20 cellular contexts compared by ENCODE assay signal in the genomic region with DNA sequence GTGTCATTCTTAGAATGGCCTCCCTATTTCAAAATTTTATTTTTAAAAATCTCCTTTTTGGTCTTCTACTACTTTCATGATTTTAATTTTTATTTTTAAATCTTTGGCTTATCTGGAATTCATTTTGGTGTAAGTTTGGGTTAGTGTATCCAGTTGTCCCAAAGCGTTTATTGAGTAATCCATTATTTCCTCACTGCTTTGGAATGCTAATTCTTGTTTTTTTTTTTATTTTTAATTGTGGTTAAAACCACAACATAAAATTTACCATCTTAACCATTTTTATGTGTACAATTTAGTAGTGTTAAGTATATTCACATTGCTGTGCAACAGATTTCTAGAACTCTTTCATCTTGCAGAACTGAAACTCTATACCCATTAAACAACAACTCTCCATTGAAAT. TPM values are rescaled to one million over a fixed set of nuclear protein-coding genes. Genes with fewer than 3 reads are reported as not detected.
A peak's percentile ranks its signal among the peaks of the same experiment; 100 is the strongest.
DNase-seq lines count a peak whose midpoint lies in the region; ATAC-seq, FAIRE-seq and TF ChIP-seq lines count a peak whose summit lies in the region.
"Had no signal": no experiment of that assay in that cellular context is flagged by ENCODE, and none has a peak within 500 bp of the region (broad histone marks: within the 10 kb centered on the region; RNA-seq: fewer than 3 reads in every experiment).

No MANE protein-coding gene starts in this region.

- H3K9me3 ChIP-seq in A549, result no peaks in the 10 kb centered on the region
- no peaks in the 10 kb centered on the region for H3K9me3 ChIP-seq in naive thymus-derived CD4-positive, alpha-beta T cell (ENCODE audit: control insufficient read depth in 2 of 3, low read length in 3 of 3)
- H3K9me3 ChIP-seq: BE2C, Caco-2 had no signal

- 76% methylated on average over 1 of the region's 1 CpG for WGBS in A549 (ENCODE audit: missing lambda C conversion rate)

- ATAC-seq in A549 (no peak), GM21723 (IDR thresholded peaks at IDR 0.05; ENCODE audit: unreplicated experiment) (no peak)
- ATAC-seq in naive thymus-derived CD4-positive, alpha-beta T cell, result no peak
- ATAC-seq: HCT116 had no signal

- H3K4me1 Mint-ChIP-seq in osteocyte (ENCODE audit: unreplicated experiment), result no peaks in the 10 kb centered on the region
- no peaks in the 10 kb centered on the region for H3K4me1 Mint-ChIP-seq in naive thymus-derived CD4-positive, alpha-beta T cell
- H3K4me1 Mint-ChIP-seq: CD14-positive monocyte; CD8-positive, alpha-beta memory T cell; IgD-negative memory B cell had no signal

- TF ChIP-seq CTCF in A549 (IDR thresholded peaks at IDR 0.05) (no peak), fibroblast of mammary gland (conservative IDR thresholded peaks at IDR 0.05; ENCODE audit: control insufficient read depth, insufficient read depth, low read depth, low read length) (no peak), osteocyte (IDR thresholded peaks at IDR 0.05) (no peak)

- no peaks in the 10 kb centered on the region for H3K36me3 Mint-ChIP-seq in osteocyte (ENCODE audit: unreplicated experiment)
- H3K36me3 Mint-ChIP-seq in naive thymus-derived CD4-positive, alpha-beta T cell, result no peaks in the 10 kb centered on the region
- H3K36me3 Mint-ChIP-seq: CD14-positive monocyte had no signal

- H3K4me3 ChIP-seq in A549 (no peak overlapping the region), fibroblast of mammary gland (ENCODE audit: control insufficient read depth, low read depth, low read length) (no peak overlapping the region)
- H3K4me3 ChIP-seq in naive thymus-derived CD4-positive, alpha-beta T cell (ENCODE audit: low read length), result no peak overlapping the region

- no peak for TF ChIP-seq POLR2A in A549 (IDR thresholded peaks at IDR 0.05; ENCODE audit: low read length)

- no peaks in the 10 kb centered on the region for H3K9me3 Mint-ChIP-seq in osteocyte (ENCODE audit: unreplicated experiment)
- H3K9me3 Mint-ChIP-seq in naive thymus-derived CD4-positive, alpha-beta T cell, result no peaks in the 10 kb centered on the region
- H3K9me3 Mint-ChIP-seq: CD8-positive, alpha-beta memory T cell; IgD-negative memory B cell had no signal

- no peak for TF ChIP-seq EP300 in A549 (IDR thresholded peaks at IDR 0.05)

- H3K4me3 Mint-ChIP-seq in osteocyte (ENCODE audit: unreplicated experiment), result no peak overlapping the region
- no peak overlapping the region for H3K4me3 Mint-ChIP-seq in naive thymus-derived CD4-positive, alpha-beta T cell
- H3K4me3 Mint-ChIP-seq: CD8-positive, alpha-beta memory T cell; IgD-negative memory B cell had no signal

- intact Hi-C loops in naive thymus-derived CD4-positive, alpha-beta T cell (cut with micrococcal nuclease), result no loop called here

- H3K27ac Mint-ChIP-seq in osteocyte (ENCODE audit: unreplicated experiment), result no peak overlapping the region
- H3K27ac Mint-ChIP-seq in naive thymus-derived CD4-positive, alpha-beta T cell, result no peak overlapping the region
- H3K27ac Mint-ChIP-seq: CD14-positive monocyte; CD8-positive, alpha-beta memory T cell had no signal

- TF ChIP-seq RAD21 in A549 (conservative IDR thresholded peaks at IDR 0.05 in 1 of 2, IDR thresholded peaks at IDR 0.05 in 1 of 2), result no peak

- H3K27ac ChIP-seq in A549, result no peak overlapping the region
- no peak overlapping the region for H3K27ac ChIP-seq in naive thymus-derived CD4-positive, alpha-beta T cell (ENCODE audit: low read depth, low read length)

- H3K36me3 ChIP-seq in naive thymus-derived CD4-positive, alpha-beta T cell (ENCODE audit: control insufficient read depth in 2 of 3, insufficient read depth in 3 of 3, low read length in 3 of 3), result no peaks in the 10 kb centered on the region
- H3K36me3 ChIP-seq: BE2C had no signal

- FAIRE-seq in A549 (lab: Jason Lieb, UNC), result peak; percentile 59
- FAIRE-seq: GM12892 had no signal

- H3K4me1 ChIP-seq in A549, result no peaks in the 10 kb centered on the region
- no peaks in the 10 kb centered on the region for H3K4me1 ChIP-seq in naive thymus-derived CD4-positive, alpha-beta T cell (ENCODE audit: control insufficient read depth in 2 of 2, insufficient read depth in 2 of 2, low read length in 2 of 2)
- H3K4me1 ChIP-seq: BE2C, Caco-2 had no signal

- no peak for DNase-seq in A549 (ENCODE audit: low read depth in 1 of 2, low spot score in 1 of 2)
- peak; percentile 27 for DNase-seq in GM04503 (ENCODE audit: low read depth)
- DNase-seq in M059J (ENCODE audit: low read depth), result peak; percentile 23
- DNase-seq in fibroblast of mammary gland (ENCODE audit: low read depth), result peak; percentile 44
- DNase-seq in osteocyte (ENCODE audit: extremely low spot score, unreplicated experiment), result no peak
- no peak for DNase-seq in Ammon's horn (ENCODE audit: low spot score)
- DNase-seq in naive thymus-derived CD4-positive, alpha-beta T cell, result no peak
- DNase-seq: 8988T; ACHN; BE2C; Caco-2; CD8-positive, alpha-beta memory T cell; DND-41; GF-D8; KG1 had no signal

- no peak overlapping the region for H3K4me2 ChIP-seq in A549

- peaks cover 51% of the 10 kb centered on the region for H3K27me3 Mint-ChIP-seq in osteocyte (ENCODE audit: unreplicated experiment)
- peaks cover 29 to 51% (median 44%) of the 10 kb centered on the region in 5 donors for H3K27me3 Mint-ChIP-seq in naive thymus-derived CD4-positive, alpha-beta T cell

- POLR2A ChIA-PET in A549 (lab: Yijun Ruan, JAX), result no interaction called here
- POLR2A ChIA-PET in naive thymus-derived CD4-positive, alpha-beta T cell (lab: Charles Lee), result no interaction called here

- CTCF ChIA-PET in A549 (lab: Yijun Ruan, JAX), result no interaction called here
- CTCF ChIA-PET in naive thymus-derived CD4-positive, alpha-beta T cell (lab: Charles Lee), result no interaction called here

- no peaks in the 10 kb centered on the region for H3K27me3 ChIP-seq in naive thymus-derived CD4-positive, alpha-beta T cell (ENCODE audit: control insufficient read depth in 2 of 2, insufficient read depth in 2 of 2, low read length in 2 of 2)
- H3K27me3 ChIP-seq: BE2C had no signal

TF ChIP-seq in A549, 52 proteins besides CTCF, POLR2A, EP300 and RAD21 (continues in another document):
- no peak for TF ChIP-seq REST (IDR thresholded peaks at IDR 0.05)
- no peak for TF ChIP-seq JUN (IDR thresholded peaks at IDR 0.05)

RNA-seq across cellular contexts. Expression of gene CITED1, which starts 8.7 kb away (rescaled TPM):
- polyA plus RNA-seq in A549 (2011; rRNA removed) (0.43 and 0.61 TPM in 2 replicates), A549 (2017; fragmentation: RNase III; extraction: RNeasy Plus Mini Kit Qiagen cat#74134 plus additional on column Dnase treatment) (0.26 to 0.43 TPM (median 0.30 TPM) in 3 replicates)
- polyA plus RNA-seq in A549 (2012; cell fraction: cytosol; rRNA removed), result 0.65 and 0.79 TPM in 2 replicates
- 0.47 and 0.56 TPM in 2 replicates for polyA plus RNA-seq in A549 (2012; cell fraction: nucleus; rRNA removed)
- 0.97 TPM in 1 of 2 replicates, not detected in the other for polyA minus RNA-seq in A549 (2011; rRNA and poly(A)+ RNA removed)
- total RNA-seq in M059J (2014; rRNA removed; shearing (Covaris generic)), result 0.59 TPM in 1 of 2 replicates, not detected in the other
- 1.1 TPM in 1 of 2 replicates, not detected in the other for total RNA-seq in osteocyte
- 1 to 10 TPM in 1 of 5 experiments, not detected in 4; 1.5 TPM for total RNA-seq in naive thymus-derived CD4-positive, alpha-beta T cell
- polyA plus RNA-seq in naive thymus-derived CD4-positive, alpha-beta T cell, result not detected
- total RNA-seq: CD8-positive, alpha-beta memory T cell had no signal
- polyA plus RNA-seq: CD8-positive, alpha-beta memory T cell; IgD-negative memory B cell had no signal

RNA-seq across cellular contexts. Expression of gene RPS4X, which starts 19.9 kb away (rescaled TPM):
- 1,768 and 2,104 TPM in 2 replicates for polyA plus RNA-seq in A549 (2011; rRNA removed)
- polyA plus RNA-seq in A549 (2012; cell fraction: cytosol; rRNA removed), result 1,651 and 1,698 TPM in 2 replicates
- 457 and 491 TPM in 2 replicates for polyA plus RNA-seq in A549 (2012; cell fraction: nucleus; rRNA removed)
- 1,795 to 1,877 TPM (median 1,866 TPM) in 3 replicates for polyA plus RNA-seq in A549 (2017; fragmentation: RNase III; extraction: RNeasy Plus Mini Kit Qiagen cat#74134 plus additional on column Dnase treatment)
- 666 and 802 TPM in 2 replicates for polyA minus RNA-seq in A549 (2011; rRNA and poly(A)+ RNA removed)
- total RNA-seq in M059J (2014; rRNA removed; shearing (Covaris generic)), result 986 and 1,141 TPM in 2 replicates
- total RNA-seq in osteocyte, result 1,562 and 1,587 TPM in 2 replicates
- 1,000 to 10,000 TPM in 4 of 5 experiments, 100 to 1,000 TPM in 1; 939 to 1,615 (median 1,588) TPM for total RNA-seq in naive thymus-derived CD4-positive, alpha-beta T cell
- 1,000 to 10,000 TPM in 1 of 2 donors, 100 to 1,000 TPM in 1; 971 to 1,125 TPM for polyA plus RNA-seq in naive thymus-derived CD4-positive, alpha-beta T cell

RNA-seq across cellular contexts. Expression of gene ERCC6L, which starts 58.2 kb away (rescaled TPM):
- polyA plus RNA-seq in A549 (2011; rRNA removed) (7.6 and 10.4 TPM in 2 replicates), A549 (2017; fragmentation: RNase III; extraction: RNeasy Plus Mini Kit Qiagen cat#74134 plus additional on column Dnase treatment) (12.1 to 14.2 TPM (median 13.5 TPM) in 3 replicates)
- polyA plus RNA-seq in A549 (2012; cell fraction: cytosol; rRNA removed), result 3.0 TPM in 2 replicates
- 1.9 and 2.2 TPM in 2 replicates for polyA plus RNA-seq in A549 (2012; cell fraction: nucleus; rRNA removed)
- polyA minus RNA-seq in A549 (2011; rRNA and poly(A)+ RNA removed), result 4.7 and 4.9 TPM in 2 replicates
- 14.0 and 26.1 TPM in 2 replicates for total RNA-seq in M059J (2014; rRNA removed; shearing (Covaris generic))
- total RNA-seq in osteocyte, result 1.1 and 1.3 TPM in 2 replicates
- total RNA-seq in naive thymus-derived CD4-positive, alpha-beta T cell, result 1 to 10 TPM in 1 of 5 experiments, under 1 TPM in 4; 0.11 to 6.6 (median 0.16) TPM
- under 1 TPM; 0.49 to 0.58 TPM for polyA plus RNA-seq in naive thymus-derived CD4-positive, alpha-beta T cell

Comparison
In these comparisons a context has a peak if more than half of its experiments do, and no peak if none do; other contexts are left out.
1. DNase-seq: peak in GM04503 (single experiment), M059J (single experiment) and fibroblast of mammary gland (single experiment); none in A549 (0 of 2), osteocyte (single experiment), Ammon's horn (single experiment) and naive thymus-derived CD4-positive, alpha-beta T cell (0 of 9).